ENCODE assay signal across 8 cellular contexts in the genomic region with DNA sequence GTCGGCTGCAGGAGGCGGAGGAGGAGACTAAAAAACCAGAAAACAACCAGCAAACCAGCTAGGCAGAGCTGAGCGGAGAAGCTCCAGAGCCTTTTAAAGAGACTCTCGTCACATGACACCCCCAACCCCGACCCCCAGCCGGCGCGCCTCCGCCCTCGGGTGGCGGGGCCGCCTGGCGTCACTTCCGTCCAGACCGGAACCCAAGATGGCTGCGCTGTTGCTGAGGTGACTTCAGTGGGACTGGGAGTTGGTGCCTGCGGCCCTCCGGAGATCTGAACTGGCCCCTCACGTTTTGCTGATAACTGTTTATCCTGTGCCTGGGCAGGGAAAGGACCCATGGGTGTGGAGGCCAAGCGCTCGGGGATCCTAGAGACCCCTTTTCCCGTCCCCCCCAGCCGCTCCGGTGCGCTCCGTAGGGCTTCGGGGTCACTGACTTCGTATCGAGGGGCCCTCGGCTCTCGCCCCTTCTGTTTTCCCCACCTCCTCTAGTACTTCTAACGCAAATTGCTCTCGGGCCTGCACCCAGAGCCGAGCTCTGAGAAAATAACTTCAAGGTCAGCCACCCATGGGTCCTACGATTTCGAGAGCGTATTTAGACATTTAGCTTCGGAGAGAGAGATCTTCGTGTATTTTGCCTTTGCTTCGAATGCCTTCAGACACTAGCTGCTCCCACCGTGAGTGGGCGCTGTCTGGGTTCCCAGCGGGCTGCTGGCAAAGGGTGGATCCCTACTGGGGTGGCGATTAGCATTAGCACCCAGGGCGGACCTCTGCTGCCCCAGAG. TPM values are rescaled to one million over a fixed set of nuclear protein-coding genes. Genes with fewer than 3 reads are reported as not detected.
DNase-seq lines count a peak whose midpoint lies in the region; ATAC-seq and TF ChIP-seq lines count a peak whose summit lies in the region.

A gene with protein sequence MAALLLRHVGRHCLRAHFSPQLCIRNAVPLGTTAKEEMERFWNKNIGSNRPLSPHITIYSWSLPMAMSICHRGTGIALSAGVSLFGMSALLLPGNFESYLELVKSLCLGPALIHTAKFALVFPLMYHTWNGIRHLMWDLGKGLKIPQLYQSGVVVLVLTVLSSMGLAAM (plus strand): TSS at position 181 of the 781 bp plus-strand sequence. CDS start 25 bp downstream, at position 206.

- H3K4me1 ChIP-seq in esophagus muscularis mucosa (peaks cover 19 to 28% (median 23%) of the 10 kb centered on the region in 4 donors), muscle layer of duodenum (ENCODE audit: control insufficient read depth in 1 of 2, insufficient read depth in 2 of 2, low read length in 2 of 2) (peaks cover 8 to 15% of the 10 kb centered on the region in 2 donors)

- H3K9me3 ChIP-seq in esophagus muscularis mucosa (no peaks in the 10 kb centered on the region), muscle layer of duodenum (ENCODE audit: control insufficient read depth in 1 of 2, low read length in 2 of 2) (no peaks in the 10 kb centered on the region)

- DNase-seq in DMS53 treated with DMSO at 0.1 percent for 48 hours (lab: John Stamatoyannopoulos, UW; ENCODE audit: unreplicated experiment) (peak; percentile 41), esophagus muscularis mucosa (ENCODE audit: extremely low spot score) (peak; percentile 97)
- DNase-seq in Jurkat, Clone E6-1 (ENCODE audit: low read depth, low spot score) = peak; percentile 83
- DNase-seq in activated T-cell treated with anti-CD3 and anti-CD28 coated beads, Interleukin-2, amount 50 U/mL, for 48 hours = peak; percentile 89 to 91
- DNase-seq in stimulated activated CD8-positive, alpha-beta memory T cell treated with anti-CD3 and anti-CD28 coated beads, Interleukin-7, amount 100 ng/mL, for 4 hours (ENCODE audit: low read depth in 2 of 2) = peak; percentile 71 to 84

- H3K36me3 ChIP-seq in esophagus muscularis mucosa (peaks cover 0 to 9% (median 6%) of the 10 kb centered on the region in 4 donors), muscle layer of duodenum (ENCODE audit: control insufficient read depth in 1 of 2, insufficient read depth in 2 of 2, low read length in 2 of 2) (peaks cover 0 to 4% of the 10 kb centered on the region in 2 donors)

- peak in 1 of 3 experiments; percentile 12 for TF ChIP-seq CTCF in esophagus muscularis mucosa (IDR thresholded peaks at IDR 0.05)

- under 1% methylated on average over 38 of the region's 45 CpGs for WGBS in esophagus muscularis mucosa

- peak; percentile 79 for TF ChIP-seq POLR2A in esophagus muscularis mucosa (IDR thresholded peaks at IDR 0.05; ENCODE audit: low read depth)

- peak within 1 kb of the TSS; percentile 91 to 94 (median 92) for H3K27ac ChIP-seq in esophagus muscularis mucosa (replicated peaks in 1 of 4)
- peak within 1 kb of the TSS; percentile 99 for H3K27ac ChIP-seq in muscle layer of duodenum (ENCODE audit: low read length)

- peaks cover 0 to 8% (median 0%) of the 10 kb centered on the region in 4 donors for H3K27me3 ChIP-seq in esophagus muscularis mucosa
- no peaks in the 10 kb centered on the region for H3K27me3 ChIP-seq in muscle layer of duodenum (ENCODE audit: low read depth, low read length)

- H3K4me3 ChIP-seq in Jurkat, Clone E6-1 (ENCODE audit: low read length) = peak within 1 kb of the TSS; percentile 96
- peak within 1 kb of the TSS; percentile 76 to 87 (median 84) for H3K4me3 ChIP-seq in esophagus muscularis mucosa
- peak within 1 kb of the TSS; percentile 95 to 97 for H3K4me3 ChIP-seq in muscle layer of duodenum (ENCODE audit: low read depth in 1 of 2, low read length in 2 of 2)

- no peak for TF ChIP-seq EP300 in esophagus muscularis mucosa (IDR thresholded peaks at IDR 0.05)

- intact Hi-C loops in esophagus muscularis mucosa (cut with DNase I) = no loop called here

- peak; percentile 98 for ATAC-seq in GM21529 (IDR thresholded peaks at IDR 0.05; ENCODE audit: unreplicated experiment)

TF ChIP-seq in PFSK-1, 5 proteins besides CTCF, POLR2A, EP300 and RAD21:
- TF ChIP-seq POLR2AphosphoS5 (IDR thresholded peaks at IDR 0.05; ENCODE audit: low read depth, low read length) (peak; percentile 100), SIN3A (IDR thresholded peaks at IDR 0.05; ENCODE audit: borderline replicate concordance, insufficient read depth, low read length) (peak; percentile 92; the same call in 1 of the 2 replicates), TAF1 (IDR thresholded peaks at IDR 0.05; ENCODE audit: borderline replicate concordance, insufficient read depth, low read length) (peak; percentile 96), FOXP2 (optimal IDR thresholded peaks at IDR 0.05; ENCODE audit: borderline replicate concordance, extremely low read depth, extremely low read length, insufficient read depth) (peak; percentile 58)
- TF ChIP-seq, protein P1, sequence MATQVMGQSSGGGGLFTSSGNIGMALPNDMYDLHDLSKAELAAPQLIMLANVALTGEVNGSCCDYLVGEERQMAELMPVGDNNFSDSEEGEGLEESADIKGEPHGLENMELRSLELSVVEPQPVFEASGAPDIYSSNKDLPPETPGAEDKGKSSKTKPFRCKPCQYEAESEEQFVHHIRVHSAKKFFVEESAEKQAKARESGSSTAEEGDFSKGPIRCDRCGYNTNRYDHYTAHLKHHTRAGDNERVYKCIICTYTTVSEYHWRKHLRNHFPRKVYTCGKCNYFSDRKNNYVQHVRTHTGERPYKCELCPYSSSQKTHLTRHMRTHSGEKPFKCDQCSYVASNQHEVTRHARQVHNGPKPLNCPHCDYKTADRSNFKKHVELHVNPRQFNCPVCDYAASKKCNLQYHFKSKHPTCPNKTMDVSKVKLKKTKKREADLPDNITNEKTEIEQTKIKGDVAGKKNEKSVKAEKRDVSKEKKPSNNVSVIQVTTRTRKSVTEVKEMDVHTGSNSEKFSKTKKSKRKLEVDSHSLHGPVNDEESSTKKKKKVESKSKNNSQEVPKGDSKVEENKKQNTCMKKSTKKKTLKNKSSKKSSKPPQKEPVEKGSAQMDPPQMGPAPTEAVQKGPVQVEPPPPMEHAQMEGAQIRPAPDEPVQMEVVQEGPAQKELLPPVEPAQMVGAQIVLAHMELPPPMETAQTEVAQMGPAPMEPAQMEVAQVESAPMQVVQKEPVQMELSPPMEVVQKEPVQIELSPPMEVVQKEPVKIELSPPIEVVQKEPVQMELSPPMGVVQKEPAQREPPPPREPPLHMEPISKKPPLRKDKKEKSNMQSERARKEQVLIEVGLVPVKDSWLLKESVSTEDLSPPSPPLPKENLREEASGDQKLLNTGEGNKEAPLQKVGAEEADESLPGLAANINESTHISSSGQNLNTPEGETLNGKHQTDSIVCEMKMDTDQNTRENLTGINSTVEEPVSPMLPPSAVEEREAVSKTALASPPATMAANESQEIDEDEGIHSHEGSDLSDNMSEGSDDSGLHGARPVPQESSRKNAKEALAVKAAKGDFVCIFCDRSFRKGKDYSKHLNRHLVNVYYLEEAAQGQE (IDR thresholded peaks at IDR 0.05; ENCODE audit: insufficient read depth in 1 of 2, low read depth in 2 of 2, low read length in 2 of 2) = peak in 1 of 2 experiments; percentile 60; a peak in 1 of 4 replicates

RNA-seq across cellular contexts. Expression of the gene that starts here (rescaled TPM):
- 257 TPM for polyA plus RNA-seq in Jurkat, Clone E6-1 (2012; ENCODE audit: insufficient read depth, insufficient read length)
- polyA plus RNA-seq in PFSK-1 (2012; ENCODE audit: insufficient read length, low read depth) = 162 TPM
- total RNA-seq in esophagus muscularis mucosa = 10 to 100 TPM; 18.7 to 64.8 (median 30.1) TPM

Comparison
In these comparisons a context has a peak if more than half of its experiments do, and no peak if none do; other contexts are left out.
1. Peak in every context shown above with its lines: DNase-seq, ATAC-seq, H3K4me3 ChIP-seq and H3K27ac ChIP-seq.
2. DNase-seq: peak in every context shown above with its lines; median percentile 97 in esophagus muscularis mucosa; 90 in activated T-cell treated with anti-CD3 and anti-CD28 coated beads, Interleukin-2, amount 50 U/mL, for 48 hours; 83 in Jurkat, Clone E6-1; 78 in stimulated activated CD8-positive, alpha-beta memory T cell treated with anti-CD3 and anti-CD28 coated beads, Interleukin-7, amount 100 ng/mL, for 4 hours; 41 in DMS53 treated with DMSO at 0.1 percent for 48 hours.